In genomic region chr4:6509587-6509986, GRCh38 we compare ENCODE assay signal across 28 cellular contexts. TPM values are rescaled to one million over a fixed set of nuclear protein-coding genes. Genes with fewer than 3 reads are reported as not detected.
DNase-seq lines count a peak whose midpoint lies in the region; ATAC-seq and TF ChIP-seq lines count a peak whose summit lies in the region.
"Had no signal": no experiment of that assay in that cellular context is flagged by ENCODE, and none has a peak within 500 bp of the region (broad histone marks: within the 10 kb centered on the region; RNA-seq: fewer than 3 reads in every experiment).

No MANE protein-coding gene starts in this region.

- H3K36me3 Mint-ChIP-seq in activated CD4-positive, alpha-beta memory T cell treated with anti-CD3 and anti-CD28 coated beads, Interleukin-2, amount 10 ng/mL, durations not matched to agents 7 days and 5 days (ENCODE audit: low read depth): peaks cover 3% of the 10 kb centered on the region
- H3K36me3 Mint-ChIP-seq: CD8-positive, alpha-beta T cell had no signal

- no peak overlapping the region for H3K27ac Mint-ChIP-seq in activated CD4-positive, alpha-beta memory T cell treated with anti-CD3 and anti-CD28 coated beads, Interleukin-2, amount 10 ng/mL, durations not matched to agents 7 days and 5 days
- H3K27ac Mint-ChIP-seq: CD8-positive, alpha-beta T cell; mesothelial cell of epicardium had no signal

- ATAC-seq in HG02981 (IDR thresholded peaks at IDR 0.05; ENCODE audit: unreplicated experiment): no peak
- ATAC-seq: CD8-positive, alpha-beta T cell; left colon; natural killer cell had no signal

- H3K4me1 Mint-ChIP-seq in activated CD4-positive, alpha-beta memory T cell treated with anti-CD3 and anti-CD28 coated beads, Interleukin-2, amount 10 ng/mL, durations not matched to agents 7 days and 5 days: no peaks in the 10 kb centered on the region
- H3K4me1 Mint-ChIP-seq: mesothelial cell of epicardium had no signal

- CTCF ChIA-PET in activated CD4-positive, alpha-beta memory T cell treated with anti-CD3 and anti-CD28 coated beads, Interleukin-2, amount 10 ng/mL, durations not matched to agents 7 days and 5 days (lab: Charles Lee): no interaction called here

- H3K4me3 Mint-ChIP-seq in activated CD4-positive, alpha-beta memory T cell treated with anti-CD3 and anti-CD28 coated beads, Interleukin-2, amount 10 ng/mL, durations not matched to agents 7 days and 5 days: no peak overlapping the region
- H3K4me3 Mint-ChIP-seq: CD8-positive, alpha-beta T cell; central memory CD8-positive, alpha-beta T cell; mesothelial cell of epicardium; natural killer cell had no signal

- POLR2A ChIA-PET in activated CD4-positive, alpha-beta memory T cell treated with anti-CD3 and anti-CD28 coated beads, Interleukin-2, amount 10 ng/mL, durations not matched to agents 7 days and 5 days (lab: Charles Lee): no interaction called here

- intact Hi-C loops in posterior vena cava (cut with DNase I): no loop called here

- peak overlapping the region; percentile 52 for H3K27ac ChIP-seq in caudate nucleus (ENCODE audit: low read depth, low read length)
- H3K27ac ChIP-seq: esophagus squamous epithelium, parathyroid adenoma, skin epidermis, thyroid gland, VCaP had no signal

- DNase-seq in AG10803 (ENCODE audit: low read depth) (peak; percentile 1), HT1080 (ENCODE audit: low read depth) (peak; percentile 23), caudate nucleus (lab: John Stamatoyannopoulos, UW) (peak in 27 of 61 donors; percentile 20 to 89 (median 53)), posterior vena cava (ENCODE audit: low spot score) (peak; percentile 53), hepatic stellate cell (ENCODE audit: low spot score) (no peak), Ammon's horn (ENCODE audit: low spot score) (no peak)
- DNase-seq in activated CD4-positive, alpha-beta memory T cell treated with anti-CD3 and anti-CD28 coated beads, Interleukin-2, amount 10 ng/mL, durations not matched to agents 7 days and 5 days: no peak
- DNase-seq: activated T-cell treated with anti-CD3 and anti-CD28 coated beads for 4 hours; effector CD8-positive, alpha-beta T cell; esophagus squamous epithelium; left colon; natural killer cell; NCI-H1436; NCI-H2171 treated with DMSO at 0.1 percent for 48 hours; NCI-H526 treated with DMSO at 0.1 percent for 48 hours; Right ventricle myocardium superior; stimulated activated CD4-positive, alpha-beta T cell treated with anti-CD3 and anti-CD28 coated beads, Interleukin-2, amount 100 ng/mL, for 24 hours; stimulated activated naive CD4-positive, alpha-beta T cell treated with Interleukin-2 at 50 U/mL for 16 hours; T-helper 1 cell; thyroid gland had no signal

- no peaks in the 10 kb centered on the region for H3K27me3 Mint-ChIP-seq in activated CD4-positive, alpha-beta memory T cell treated with anti-CD3 and anti-CD28 coated beads, Interleukin-2, amount 10 ng/mL, durations not matched to agents 7 days and 5 days

- H3K4me3 ChIP-seq in AG10803 (ENCODE audit: low read length): no peak overlapping the region
- H3K4me3 ChIP-seq: esophagus squamous epithelium, HAP-1, skin epidermis, thyroid gland had no signal

- no peak for TF ChIP-seq CTCF in AG10803 (conservative IDR thresholded peaks at IDR 0.05; ENCODE audit: low read length)

- peaks cover 12% of the 10 kb centered on the region for H3K9me3 Mint-ChIP-seq in activated CD4-positive, alpha-beta memory T cell treated with anti-CD3 and anti-CD28 coated beads, Interleukin-2, amount 10 ng/mL, durations not matched to agents 7 days and 5 days

RNA-seq across cellular contexts. Expression of gene PPP2R2C, which starts 37.2 kb away (rescaled TPM):
- 23.5 and 31.7 TPM in 2 replicates for total RNA-seq in HT1080 (2014; rRNA removed; shearing (Covaris generic))
- polyA plus RNA-seq in HT1080 (2015; cell fraction: cytosol; rRNA removed): 1.4 and 1.7 TPM in 2 replicates
- 0.81 and 0.86 TPM in 2 replicates for polyA plus RNA-seq in HT1080 (2015; cell fraction: nucleus; rRNA removed)
- total RNA-seq in posterior vena cava: 10 to 100 TPM in 1 of 2 donors, 1 to 10 TPM in 1; 3.9 to 18.3 TPM
- total RNA-seq in activated CD4-positive, alpha-beta memory T cell treated with anti-CD3 and anti-CD28 coated beads, Interleukin-2, amount 10 ng/mL, durations not matched to agents 7 days and 5 days: not detected
- total RNA-seq: CD8-positive, alpha-beta T cell; natural killer cell had no signal

Comparison
In these comparisons a context has a peak if more than half of its experiments do, and no peak if none do; other contexts are left out.
1. DNase-seq: peak in AG10803 (single experiment), HT1080 (single experiment) and posterior vena cava (single experiment); none in hepatic stellate cell (single experiment), Ammon's horn (single experiment) and activated CD4-positive, alpha-beta memory T cell treated with anti-CD3 and anti-CD28 coated beads, Interleukin-2, amount 10 ng/mL, durations not matched to agents 7 days and 5 days (single experiment).
2. RNA of gene PPP2R2C, which starts 37.2 kb away (total RNA-seq): 23.5 to 31.7 TPM in HT1080 and 3.9 to 18.3 TPM in posterior vena cava; not detected in activated CD4-positive, alpha-beta memory T cell treated with anti-CD3 and anti-CD28 coated beads, Interleukin-2, amount 10 ng/mL, durations not matched to agents 7 days and 5 days; every median in the first group is over 4 times any median in the second.